ENCODE assay signal across 18 cellular contexts in genomic region chr3:195809291-195809785, GRCh38. TPM values are rescaled to one million over a fixed set of nuclear protein-coding genes. Genes with fewer than 3 reads are reported as not detected.
DNase-seq lines count a peak whose midpoint lies in the region; ATAC-seq and TF ChIP-seq lines count a peak whose summit lies in the region.
"Had no signal": no experiment of that assay in that cellular context is flagged by ENCODE, and none has a peak within 500 bp of the region (broad histone marks: within the 10 kb centered on the region; RNA-seq: fewer than 3 reads in every experiment).

No MANE protein-coding gene starts in this region.

- H3K4me3 ChIP-seq in colonic mucosa (peak overlapping the region; percentile 52), osteoblast (ENCODE audit: insufficient read depth, low read length) (no peak overlapping the region)
- H3K4me3 ChIP-seq: thoracic aorta had no signal

- H3K27me3 ChIP-seq in colonic mucosa (no peaks in the 10 kb centered on the region), osteoblast (ENCODE audit: insufficient read depth, low read length) (peaks cover 14% of the 10 kb centered on the region)

- no peak for ATAC-seq in HG03196 (IDR thresholded peaks at IDR 0.05; ENCODE audit: unreplicated experiment)
- ATAC-seq: left lobe of liver had no signal

- no peaks in the 10 kb centered on the region for H3K79me2 ChIP-seq in osteoblast (ENCODE audit: insufficient read depth, low read length)

- H2AFZ ChIP-seq in osteoblast (ENCODE audit: low read length): no peak overlapping the region

- intact Hi-C loops in colonic mucosa (cut with DNase I): no loop called here

- DNase-seq in DMS53 treated with DMSO at 0.1 percent for 48 hours (lab: John Stamatoyannopoulos, UW; ENCODE audit: unreplicated experiment) (peak; percentile 2), NCI-H1105 (lab: John Stamatoyannopoulos, UW) (peak; percentile 69), colonic mucosa (peak; percentile 76), osteoblast (ENCODE audit: insufficient read length, low spot score, missing footprints) (peak; percentile 61), NK-92 (lab: John Stamatoyannopoulos, UW; ENCODE audit: unreplicated experiment) (no peak)
- DNase-seq in stimulated activated CD4-positive, alpha-beta T cell treated with anti-CD3 and anti-CD28 coated beads, Interleukin-4, amount 100 ng/mL, for 24 hours: no peak
- DNase-seq: activated CD4-positive, alpha-beta T cell treated with anti-CD3 and anti-CD28 coated beads, Interleukin-2, amount 50 U/mL, for 4 hours; activated naive CD4-positive, alpha-beta T cell treated with Interleukin-2 at 50 U/mL for 16 hours; erythroblast; foreskin melanocyte; NCI-H510A treated with DMSO at 0.1 percent for 48 hours; SIG-M5; T-helper 2 cell had no signal

- H3K9ac ChIP-seq in colonic mucosa (ENCODE audit: low read depth in 2 of 2, low read length in 2 of 2): peak overlapping the region; percentile 85 to 97

- H3K27ac ChIP-seq in colonic mucosa: peak overlapping the region; percentile 76
- H3K27ac ChIP-seq in osteoblast (ENCODE audit: low read depth, low read length): no peak overlapping the region
- H3K27ac ChIP-seq: thoracic aorta, VCaP had no signal

- H3K4me1 ChIP-seq in colonic mucosa (peaks cover 5% of the 10 kb centered on the region), osteoblast (ENCODE audit: insufficient read depth, low read length) (no peaks in the 10 kb centered on the region)

- TF ChIP-seq CTCF in colonic mucosa (IDR thresholded peaks at IDR 0.05) (no peak), osteoblast (IDR thresholded peaks at IDR 0.05; ENCODE audit: extremely low read depth, low read depth, low read length) (no peak)

- H3K4me2 ChIP-seq in osteoblast (ENCODE audit: insufficient read depth, low read length): no peak overlapping the region

- H4K20me1 ChIP-seq in osteoblast (ENCODE audit: insufficient read depth, low read length): no peaks in the 10 kb centered on the region

- H3K36me3 ChIP-seq in colonic mucosa (no peaks in the 10 kb centered on the region), osteoblast (ENCODE audit: insufficient read depth, low read length) (no peaks in the 10 kb centered on the region)
- H3K36me3 ChIP-seq: thoracic aorta had no signal

- H3K9me3 ChIP-seq in colonic mucosa: no peaks in the 10 kb centered on the region
- H3K9me3 ChIP-seq in osteoblast (ENCODE audit: low read depth, low read length): no peaks in the 10 kb centered on the region
- H3K9me3 ChIP-seq: thoracic aorta had no signal

RNA-seq across cellular contexts. Expression of gene MUC4, which starts 2.4 kb away (rescaled TPM):
- total RNA-seq in colonic mucosa: 100 to 1,000 TPM; 150 to 203 TPM
- not detected in 2 replicates for total RNA-seq in osteoblast
- total RNA-seq: LHCN-M2, thoracic aorta had no signal

Comparison
In these comparisons a context has a peak if more than half of its experiments do, and no peak if none do; other contexts are left out.
1. DNase-seq: peak in DMS53 treated with DMSO at 0.1 percent for 48 hours (single experiment), NCI-H1105 (single experiment), colonic mucosa (single experiment) and osteoblast (single experiment); none in NK-92 (single experiment) and stimulated activated CD4-positive, alpha-beta T cell treated with anti-CD3 and anti-CD28 coated beads, Interleukin-4, amount 100 ng/mL, for 24 hours (single experiment).
2. RNA of gene MUC4, which starts 2.4 kb away (total RNA-seq): 150 to 203 TPM in colonic mucosa; not detected in osteoblast; every median in the first group is over 100 times any median in the second.